ENCODE assay signal across 11 cellular contexts in genomic region chr12:63862187-63863107, GRCh38. TPM values are rescaled to one million over a fixed set of nuclear protein-coding genes. Genes with fewer than 3 reads are reported as not detected.
DNase-seq lines count a peak whose midpoint lies in the region; FAIRE-seq and TF ChIP-seq lines count a peak whose summit lies in the region.
"Had no signal": no experiment of that assay in that cellular context is flagged by ENCODE, and none has a peak within 500 bp of the region (broad histone marks: within the 10 kb centered on the region; RNA-seq: fewer than 3 reads in every experiment).

No MANE protein-coding gene starts in this region.

- CTCF ChIA-PET in endothelial cell of umbilical vein (lab: Charles Lee) = interaction anchor here (0.9 to 2.1 kb wide), 2 partner anchors 9 to 223 kb away, joined by 3 to 5 read pairs; no protein-coding TSS in a partner anchor

- BruUV-seq in endothelial cell of umbilical vein (replicated peaks; lab: Mats Ljungman, UMichigan) = no TSS peak

- no peaks in the 10 kb centered on the region for H3K9me1 ChIP-seq in endothelial cell of umbilical vein (replicated peaks; ENCODE audit: control insufficient read depth, extremely low read depth, insufficient read depth, low read length)

- POLR2A ChIA-PET in endothelial cell of umbilical vein (lab: Charles Lee) = no interaction called here

- H3K9ac ChIP-seq in endothelial cell of umbilical vein (replicated peaks; ENCODE audit: extremely low read depth, insufficient read depth, low read length) = no peak overlapping the region
- no peak overlapping the region for H3K9ac ChIP-seq in Karpas-422 (ENCODE audit: low read length)

- H4K20me1 ChIP-seq in endothelial cell of umbilical vein (replicated peaks; ENCODE audit: control insufficient read depth, extremely low read depth, insufficient read depth, low read length) = no peaks in the 10 kb centered on the region
- H4K20me1 ChIP-seq in Karpas-422 (ENCODE audit: insufficient read depth, low read depth, low read length) = no peaks in the 10 kb centered on the region

- no peak overlapping the region for H3K4me2 ChIP-seq in endothelial cell of umbilical vein (ENCODE audit: insufficient read depth, low read length)
- no peak overlapping the region for H3K4me2 ChIP-seq in Karpas-422 (ENCODE audit: low read depth, low read length, poor library complexity, severe bottlenecking)

- TF ChIP-seq POLR2A in endothelial cell of umbilical vein (IDR thresholded peaks at IDR 0.05; ENCODE audit: low read depth, low read length) = no peak

- intact Hi-C loops in endothelial cell of umbilical vein (cut with micrococcal nuclease) = no loop called here

- H3K4me1 ChIP-seq in endothelial cell of umbilical vein (ENCODE audit: control insufficient read depth, extremely low read depth, insufficient read depth, low read length) = peaks cover 5% of the 10 kb centered on the region
- H3K4me1 ChIP-seq in Karpas-422 (ENCODE audit: low read length) = no peaks in the 10 kb centered on the region

- no peaks in the 10 kb centered on the region for H3K9me3 ChIP-seq in endothelial cell of umbilical vein (replicated peaks; ENCODE audit: control insufficient read depth, insufficient read depth, low read length)
- no peaks in the 10 kb centered on the region for H3K9me3 ChIP-seq in Karpas-422 (ENCODE audit: low read length)

- H3K79me2 ChIP-seq in endothelial cell of umbilical vein (ENCODE audit: control insufficient read depth, insufficient read depth, low read length) = peaks cover 31% of the 10 kb centered on the region
- no peaks in the 10 kb centered on the region for H3K79me2 ChIP-seq in Karpas-422 (ENCODE audit: low read length)

- no peak for TF ChIP-seq CTCF in endothelial cell of umbilical vein (IDR thresholded peaks at IDR 0.05; ENCODE audit: extremely low read depth in 1 of 2, insufficient read depth in 1 of 2, low read depth in 1 of 2, low read length in 2 of 2)

- H3K9me2 ChIP-seq in Karpas-422 (replicated peaks; ENCODE audit: insufficient read depth, low read length) = no peaks in the 10 kb centered on the region

- H3K27me3 ChIP-seq in endothelial cell of umbilical vein (ENCODE audit: control insufficient read depth in 2 of 2, insufficient read depth in 2 of 2, low read length in 2 of 2) (no peaks in the 10 kb centered on the region), Karpas-422 (ENCODE audit: low read length) (no peaks in the 10 kb centered on the region)

- FAIRE-seq in endothelial cell of umbilical vein (lab: Jason Lieb, UNC) = peak; percentile 55

- H2AFZ ChIP-seq in endothelial cell of umbilical vein (ENCODE audit: low read depth, low read length) (no peak overlapping the region), Karpas-422 (ENCODE audit: low read length) (no peak overlapping the region)

- peak; percentile 61 for DNase-seq in AG20443 (ENCODE audit: low spot score)
- DNase-seq in NCI-H2029 treated with DMSO at 0.1 percent for 48 hours (lab: John Stamatoyannopoulos, UW) = peak; percentile 44
- peak; percentile 19 for DNase-seq in endothelial cell of umbilical vein (ENCODE audit: low read depth, low spot score)
- peak; percentile 56 for DNase-seq in myocyte (ENCODE audit: low read depth)
- no peak for DNase-seq in Karpas-422
- DNase-seq in GDM1 (lab: John Stamatoyannopoulos, UW) = no peak
- DNase-seq in activated CD8-positive, alpha-beta memory T cell treated with anti-CD3 and anti-CD28 coated beads for 24 hours = no peak
- no peak for DNase-seq in HuH-7 (ENCODE audit: low spot score)
- DNase-seq: erythroblast, H7, NCI-H510A had no signal

- H3K4me3 ChIP-seq in endothelial cell of umbilical vein (replicated peaks in 1 of 3; ENCODE audit: insufficient read depth in 1 of 3, low read depth in 1 of 3, low read length in 3 of 3) (no peak overlapping the region), Karpas-422 (ENCODE audit: low read length) (no peak overlapping the region)

- dilution Hi-C loops in endothelial cell of umbilical vein (cut with MboI; ENCODE audit: extremely low pct_ligation_motif_present, low sequenced_read_pairs) = no loop called here

- H3K36me3 ChIP-seq in endothelial cell of umbilical vein (ENCODE audit: control insufficient read depth in 2 of 2, extremely low read depth in 1 of 2, insufficient read depth in 2 of 2, low read length in 2 of 2) (no peaks in the 10 kb centered on the region), Karpas-422 (ENCODE audit: insufficient read depth, low read length) (no peaks in the 10 kb centered on the region)

- H3K27ac ChIP-seq in endothelial cell of umbilical vein (ENCODE audit: insufficient read depth, low read depth, low read length) = no peak overlapping the region
- H3K27ac ChIP-seq in Karpas-422 (ENCODE audit: low read length) = no peak overlapping the region

TF ChIP-seq in endothelial cell of umbilical vein, 7 proteins besides CTCF, POLR2A, EP300 and RAD21:
- no peak for TF ChIP-seq FOS (IDR thresholded peaks at IDR 0.05; ENCODE audit: borderline replicate concordance, insufficient read depth, low read length)
- TF ChIP-seq JUN (IDR thresholded peaks at IDR 0.05; ENCODE audit: borderline replicate concordance, insufficient read depth, insufficient read length, low read depth) = no peak
- TF ChIP-seq EZH2 (IDR thresholded peaks at IDR 0.05; ENCODE audit: borderline replicate concordance, low read depth, low read length, severe bottlenecking) = no peak
- no peak for TF ChIP-seq MYC (IDR thresholded peaks at IDR 0.05; ENCODE audit: low read depth, low read length)
- no peak for TF ChIP-seq MAX (IDR thresholded peaks at IDR 0.05; ENCODE audit: insufficient read depth, insufficient read length)
- TF ChIP-seq GATA2 (IDR thresholded peaks at IDR 0.05; ENCODE audit: insufficient read depth, insufficient read length, low read depth, low read length) = no peak
- TF ChIP-seq POLR2AphosphoS5 (IDR thresholded peaks at IDR 0.05; ENCODE audit: insufficient read depth, low read depth, low read length) = no peak
TF ChIP-seq in endothelial cell of umbilical vein: peak in this region for 0.

RNA-seq across cellular contexts. Expression of gene SRGAP1, which starts 17.9 kb away (rescaled TPM):
- total RNA-seq in endothelial cell of umbilical vein (10.8 and 16.3 TPM in 2 replicates), myocyte (2.1 and 2.3 TPM in 2 replicates)
- polyA plus RNA-seq in endothelial cell of umbilical vein = 4.6 and 4.9 TPM in 2 replicates
- 2.9 and 3.1 TPM in 2 replicates for polyA plus RNA-seq in endothelial cell of umbilical vein (2011; cell fraction: cytosol; rRNA removed)
- 18.9 and 19.1 TPM in 2 replicates for polyA plus RNA-seq in endothelial cell of umbilical vein (2011; cell fraction: nucleus; rRNA removed)
- polyA plus RNA-seq in endothelial cell of umbilical vein (2012) = 4.5 and 5.8 TPM in 2 replicates
- 22.4 and 30.6 TPM in 2 replicates for polyA minus RNA-seq in endothelial cell of umbilical vein
- 9.6 TPM for polyA minus RNA-seq in endothelial cell of umbilical vein (2011; cell fraction: cytosol; rRNA and poly(A)+ RNA removed)
- 46.1 and 52.4 TPM in 2 replicates for polyA minus RNA-seq in endothelial cell of umbilical vein (2011; cell fraction: nucleus; rRNA and poly(A)+ RNA removed)
- 3.9 TPM for polyA plus RNA-seq in myocyte (2012)
- 0.14 TPM in 1 of 2 replicates, not detected in the other for total RNA-seq in Karpas-422 (2014; rRNA removed; shearing (Covaris generic); ENCODE audit: low replicate concordance)

Comparison
In these comparisons a context has a peak if more than half of its experiments do, and no peak if none do; other contexts are left out.
1. DNase-seq: peak in AG20443 (single experiment), NCI-H2029 treated with DMSO at 0.1 percent for 48 hours (single experiment), endothelial cell of umbilical vein (single experiment) and myocyte (single experiment); none in Karpas-422 (single experiment), GDM1 (single experiment), activated CD8-positive, alpha-beta memory T cell treated with anti-CD3 and anti-CD28 coated beads for 24 hours (single experiment) and HuH-7 (single experiment).